In genomic region chr2:188787002-188787660, GRCh38 we compare ENCODE assay signal across 11 cellular contexts.
A peak's percentile ranks its signal among the peaks of the same experiment; 100 is the strongest.
DNase-seq lines count a peak whose midpoint lies in the region; ATAC-seq, FAIRE-seq and TF ChIP-seq lines count a peak whose summit lies in the region.
"Had no signal": no experiment of that assay in that cellular context is flagged by ENCODE, and none has a peak within 500 bp of the region (broad histone marks: within the 10 kb centered on the region; RNA-seq: fewer than 3 reads in every experiment).

No MANE protein-coding gene starts in this region.

- WGBS in spleen, 5 donors, result 60 to 79% (median 75%) methylated on average over 6 of the region's 6 CpGs

- no peak overlapping the region for H3K9ac ChIP-seq in keratinocyte (ENCODE audit: control insufficient read depth, extremely low read depth, insufficient read depth, low read length)

- H3K79me2 ChIP-seq in keratinocyte (ENCODE audit: control insufficient read depth, insufficient read depth, low read length), result no peaks in the 10 kb centered on the region

- H3K36me3 ChIP-seq in keratinocyte (ENCODE audit: control insufficient read depth in 2 of 2, extremely low read depth in 1 of 2, insufficient read depth in 2 of 2, low read length in 2 of 2), result no peaks in the 10 kb centered on the region
- no peaks in the 10 kb centered on the region for H3K36me3 ChIP-seq in spleen

- DNase-seq in H4 (ENCODE audit: low spot score) (peak; percentile 44), brain pericyte (ENCODE audit: low read depth, low spot score) (peak; percentile 55), keratinocyte (ENCODE audit: low read depth, low spot score) (no peak), spleen (no peak), NCI-H748 treated with DMSO at 0.1 percent for 48 hours (lab: John Stamatoyannopoulos, UW) (no peak), NAMALWA (ENCODE audit: low spot score) (no peak), NCI-H524 treated with DMSO at 0.1 percent for 48 hours (lab: John Stamatoyannopoulos, UW) (no peak)
- DNase-seq: DMS79; NCI-H1694; stimulated activated naive CD8-positive, alpha-beta T cell treated with anti-CD3 and anti-CD28 coated beads, Interleukin-15, Interleukin-2, amounts not matched to agents 100 U/mL and 50 U/mL, for 24 hours had no signal

- no peak for TF ChIP-seq CTCF in keratinocyte (optimal IDR thresholded peaks at IDR 0.05 in 1 of 3, IDR thresholded peaks at IDR 0.05 in 1 of 3, conservative IDR thresholded peaks at IDR 0.05 in 1 of 3; ENCODE audit: extremely low read depth in 1 of 3, insufficient read depth in 2 of 3, low read length in 3 of 3)
- no peak for TF ChIP-seq CTCF in spleen (IDR thresholded peaks at IDR 0.05 in 8 of 11, conservative IDR thresholded peaks at IDR 0.05 in 3 of 11)

- peak overlapping the region; percentile 5 for H2AFZ ChIP-seq in keratinocyte (ENCODE audit: control insufficient read depth, low read length)

- peaks cover 12% of the 10 kb centered on the region for H3K4me1 ChIP-seq in keratinocyte (ENCODE audit: control insufficient read depth, extremely low read depth, insufficient read depth, low read length)
- H3K4me1 ChIP-seq in spleen, result peaks cover 0 to 7% (median 0%) of the 10 kb centered on the region in 6 donors

- TF ChIP-seq POLR2A in spleen (IDR thresholded peaks at IDR 0.05), result no peak

- peak overlapping the region; percentile 8 for H3K4me2 ChIP-seq in keratinocyte (ENCODE audit: control insufficient read depth, extremely low read depth, insufficient read depth, low read depth, low read length)

- intact Hi-C loops in spleen (cut with DNase I; ENCODE audit: low total_unique reads), result no loop called here

- no peaks in the 10 kb centered on the region for H4K20me1 ChIP-seq in keratinocyte (ENCODE audit: control insufficient read depth, extremely low read depth, insufficient read depth, low read length)

- dilution Hi-C loops in keratinocyte (cut with MboI; ENCODE audit: extremely low pct_ligation_motif_present, low sequenced_read_pairs), result no loop called here

- no peaks in the 10 kb centered on the region for H3K9me3 ChIP-seq in keratinocyte (ENCODE audit: control insufficient read depth, low read depth, low read length)
- H3K9me3 ChIP-seq in spleen, result no peaks in the 10 kb centered on the region

- H3K27ac ChIP-seq in keratinocyte (ENCODE audit: control insufficient read depth, insufficient read depth, low read length) (no peak overlapping the region), spleen (peak overlapping the region in 5 of 8 donors; percentile 10 to 58 (median 38))

- ATAC-seq in GM21447 (IDR thresholded peaks at IDR 0.05; ENCODE audit: unreplicated experiment), result no peak
- ATAC-seq: stimulated activated naive CD8-positive, alpha-beta T cell treated with anti-CD3 and anti-CD28 coated beads, Interleukin-15, Interleukin-2, amounts not matched to agents 100 U/mL and 50 U/mL, for 24 hours had no signal

- no peaks in the 10 kb centered on the region for H3K9me1 ChIP-seq in keratinocyte (ENCODE audit: control insufficient read depth, extremely low read depth, insufficient read depth, low read length)

- no peak for FAIRE-seq in keratinocyte (lab: Jason Lieb, UNC)

- H3K4me3 ChIP-seq in keratinocyte (ENCODE audit: control insufficient read depth in 2 of 3, extremely low read depth in 1 of 3, insufficient read depth in 2 of 3, low read depth in 1 of 3, low read length in 3 of 3), result no peak overlapping the region
- no peak overlapping the region for H3K4me3 ChIP-seq in spleen

- H3K27me3 ChIP-seq in keratinocyte (ENCODE audit: control insufficient read depth, extremely low read depth, insufficient read depth, low read length) (no peaks in the 10 kb centered on the region), spleen (replicated peaks in 1 of 7) (no peaks in the 10 kb centered on the region)

Comparison
In these comparisons a context has a peak if more than half of its experiments do, and no peak if none do; other contexts are left out.
1. DNase-seq: peak in H4 (single experiment) and brain pericyte (single experiment); none in keratinocyte (single experiment), spleen (single experiment), NCI-H748 treated with DMSO at 0.1 percent for 48 hours (single experiment), NAMALWA (single experiment) and NCI-H524 treated with DMSO at 0.1 percent for 48 hours (single experiment).